ENCODE assay signal across 14 cellular contexts in genomic region chr15:74242296-74242929, GRCh38. TPM values are rescaled to one million over a fixed set of nuclear protein-coding genes. Genes with fewer than 3 reads are reported as not detected.
DNase-seq lines count a peak whose midpoint lies in the region; TF ChIP-seq lines count a peak whose summit lies in the region.
"Had no signal": no experiment of that assay in that cellular context is flagged by ENCODE, and none has a peak within 500 bp of the region (broad histone marks: within the 10 kb centered on the region; RNA-seq: fewer than 3 reads in every experiment).

No MANE protein-coding gene starts in this region.

- H3K27me3 Mint-ChIP-seq in endodermal cell (ENCODE audit: insufficient read depth) (no peaks in the 10 kb centered on the region), nephron progenitor cell (ENCODE audit: low read depth, poor library complexity) (peaks cover 26% of the 10 kb centered on the region)

- H3K9me3 Mint-ChIP-seq in endodermal cell (no peaks in the 10 kb centered on the region), nephron progenitor cell (no peaks in the 10 kb centered on the region)
- H3K9me3 Mint-ChIP-seq: activated T-cell treated with anti-CD3 and anti-CD28 coated beads, Interleukin-2, amount 50 U/mL, for 24 hours; CD4-positive, alpha-beta T cell; naive B cell had no signal

- H3K27ac ChIP-seq in endodermal cell (ENCODE audit: low read depth, low read length) = no peak overlapping the region
- no peak overlapping the region for H3K27ac ChIP-seq in transverse colon

- H3K27me3 ChIP-seq in endodermal cell (ENCODE audit: control insufficient read depth, insufficient read depth, low read length, poor library complexity, severe bottlenecking) (no peaks in the 10 kb centered on the region), transverse colon (peaks cover 14% of the 10 kb centered on the region)

- H3K4me1 Mint-ChIP-seq in endodermal cell = peaks cover 58% of the 10 kb centered on the region
- H3K4me1 Mint-ChIP-seq in nephron progenitor cell = peaks cover 62% of the 10 kb centered on the region

- H3K4me1 ChIP-seq in endodermal cell (ENCODE audit: control insufficient read depth, insufficient read depth, low read length) (peaks cover 18% of the 10 kb centered on the region), transverse colon (peaks cover 0 to 23% (median 13%) of the 10 kb centered on the region in 4 donors)

- DNase-seq in Caki2 (ENCODE audit: low read depth) = peak; percentile 61
- DNase-seq in LHCN-M2 (ENCODE audit: low read depth) = peak; percentile 39
- DNase-seq in endodermal cell = peak; percentile 69
- no peak for DNase-seq in nephron progenitor cell
- no peak for DNase-seq in DMS153 treated with DMSO at 0.1 percent for 48 hours (lab: John Stamatoyannopoulos, UW; ENCODE audit: unreplicated experiment)
- no peak for DNase-seq in amygdala (lab: John Stamatoyannopoulos, UW)
- DNase-seq in NCI-H2107 treated with DMSO at 0.1 percent for 48 hours (lab: John Stamatoyannopoulos, UW; ENCODE audit: unreplicated experiment) = no peak
- DNase-seq in transverse colon = no peak
- DNase-seq: activated T-cell treated with anti-CD3 and anti-CD28 coated beads, Interleukin-2, amount 50 U/mL, for 24 hours; CD4-positive, alpha-beta T cell; KG1; naive B cell; stimulated activated CD4-positive, alpha-beta T cell treated with anti-CD3 and anti-CD28 coated beads, Interleukin-12 subunit alpha, Interleukin-12 subunit beta, amount 100 ng/mL, for 4 hours; stimulated activated CD8-positive, alpha-beta memory T cell treated with anti-CD3 and anti-CD28 coated beads, Interleukin-4, amount 100 ng/mL, for 48 hours had no signal

- no peaks in the 10 kb centered on the region for H3K36me3 Mint-ChIP-seq in endodermal cell (ENCODE audit: low read depth)
- no peaks in the 10 kb centered on the region for H3K36me3 Mint-ChIP-seq in nephron progenitor cell (ENCODE audit: low read depth)
- H3K36me3 Mint-ChIP-seq: naive B cell had no signal

- 50 to 52% methylated on average over 1 to 10 of the region's 10 CpGs for whole genome bisulfite sequencing in endodermal cell (ENCODE audit: insufficient coverage in 1 of 2, insufficient read length in 1 of 2), 2 experiments
- WGBS in transverse colon (ENCODE audit: low coverage in 1 of 2), 2 donors = 47% methylated on average over 9 of the region's 10 CpGs; no CpG with 5 or more reads in 1 of the 2 donors

- no peak for TF ChIP-seq CTCF in endodermal cell (conservative IDR thresholded peaks at IDR 0.05)
- TF ChIP-seq CTCF in nephron progenitor cell (IDR thresholded peaks at IDR 0.05) = no peak
- TF ChIP-seq CTCF in transverse colon (IDR thresholded peaks at IDR 0.05) = no peak

- no peak overlapping the region for H3K4me3 Mint-ChIP-seq in endodermal cell
- H3K4me3 Mint-ChIP-seq in nephron progenitor cell = no peak overlapping the region
- H3K4me3 Mint-ChIP-seq: activated T-cell treated with anti-CD3 and anti-CD28 coated beads, Interleukin-2, amount 50 U/mL, for 24 hours; CD4-positive, alpha-beta T cell; naive B cell had no signal

- in situ Hi-C loops in Caki2 (cut with HindIII; ENCODE audit: low pct_unique_long_range_greater_than_20kb, low sequenced_read_pairs) (no loop called here), transverse colon (cut with MboI; ENCODE audit: low pct_ligation_motif_present in 1 of 4, low pct_unique_long_range_greater_than_20kb in 1 of 4, low sequenced_read_pairs in 3 of 4) (no loop called here)

- H3K36me3 ChIP-seq in endodermal cell (ENCODE audit: control insufficient read depth, insufficient read depth, low read length) (no peaks in the 10 kb centered on the region), transverse colon (no peaks in the 10 kb centered on the region)

- intact Hi-C loops in transverse colon (cut with DNase I; ENCODE audit: low total_unique reads) = no loop called here

- no peak for TF ChIP-seq POLR2A in transverse colon (IDR thresholded peaks at IDR 0.05)

- H3K9me3 ChIP-seq in endodermal cell (ENCODE audit: control insufficient read depth, low read length) (no peaks in the 10 kb centered on the region), transverse colon (no peaks in the 10 kb centered on the region)

- H3K27ac Mint-ChIP-seq in endodermal cell (peak overlapping the region; percentile 79), nephron progenitor cell (peak overlapping the region; percentile 30)
- H3K27ac Mint-ChIP-seq: activated T-cell treated with anti-CD3 and anti-CD28 coated beads, Interleukin-2, amount 50 U/mL, for 24 hours; CD4-positive, alpha-beta T cell had no signal

- H3K4me3 ChIP-seq in endodermal cell (ENCODE audit: low read length) = no peak overlapping the region
- no peak overlapping the region for H3K4me3 ChIP-seq in transverse colon

- no peak for TF ChIP-seq EP300 in transverse colon (IDR thresholded peaks at IDR 0.05; ENCODE audit: low read depth)

- no peak overlapping the region for H3K9ac ChIP-seq in endodermal cell (ENCODE audit: extremely low read depth, low read length, poor library complexity, severe bottlenecking)

RNA-seq across cellular contexts. Expression of gene CCDC33, which starts 6.3 kb away (rescaled TPM):
- 0.84 and 2.6 TPM in 2 replicates for total RNA-seq in Caki2 (2014; rRNA removed; shearing (Covaris generic); ENCODE audit: low replicate concordance)
- not detected in 2 replicates for total RNA-seq in LHCN-M2 (2014; rRNA removed)
- polyA plus RNA-seq in LHCN-M2 (2012) = not detected
- 1 to 10 TPM; 2.8 to 3.5 TPM for total RNA-seq in endodermal cell
- polyA plus RNA-seq in endodermal cell (2013, experiment 1 of 2) = 4.3 TPM
- 2.9 TPM for polyA plus RNA-seq in endodermal cell (2013, experiment 2 of 2)
- total RNA-seq in transverse colon = under 1 TPM in 1 of 4 donors, not detected in 3; 0.16 TPM
- total RNA-seq: CD4-positive, alpha-beta T cell had no signal

RNA-seq across cellular contexts. Expression of gene STRA6, which starts 39.8 kb away (rescaled TPM):
- 14.9 and 17.7 TPM in 2 replicates for total RNA-seq in Caki2 (2014; rRNA removed; shearing (Covaris generic); ENCODE audit: low replicate concordance)
- total RNA-seq in LHCN-M2 (2014; rRNA removed) (0.06 TPM in 1 of 2 replicates, not detected in the other), endodermal cell (10 to 100 TPM; 18.2 to 26.2 TPM), transverse colon (not detected)
- 0.02 TPM for polyA plus RNA-seq in LHCN-M2 (2012)
- polyA plus RNA-seq in endodermal cell (2013, experiment 1 of 2) = 25.5 TPM
- polyA plus RNA-seq in endodermal cell (2013, experiment 2 of 2) = 24.2 TPM
- total RNA-seq: CD4-positive, alpha-beta T cell had no signal

Comparison
In these comparisons a context has a peak if more than half of its experiments do, and no peak if none do; other contexts are left out.
1. DNase-seq: peak in Caki2 (single experiment), LHCN-M2 (single experiment) and endodermal cell (single experiment); none in nephron progenitor cell (single experiment), DMS153 treated with DMSO at 0.1 percent for 48 hours (single experiment), amygdala (0 of 56), NCI-H2107 treated with DMSO at 0.1 percent for 48 hours (single experiment) and transverse colon (single experiment).
2. RNA of gene STRA6, which starts 39.8 kb away (total RNA-seq): 18.2 to 26.2 TPM in endodermal cell and 14.9 to 17.7 TPM in Caki2; 0.06 TPM in LHCN-M2 and not detected in transverse colon; every median in the first group is over 10 times any median in the second.